Comparison of ENCODE assay signal across 2 cellular contexts in the genomic region with DNA sequence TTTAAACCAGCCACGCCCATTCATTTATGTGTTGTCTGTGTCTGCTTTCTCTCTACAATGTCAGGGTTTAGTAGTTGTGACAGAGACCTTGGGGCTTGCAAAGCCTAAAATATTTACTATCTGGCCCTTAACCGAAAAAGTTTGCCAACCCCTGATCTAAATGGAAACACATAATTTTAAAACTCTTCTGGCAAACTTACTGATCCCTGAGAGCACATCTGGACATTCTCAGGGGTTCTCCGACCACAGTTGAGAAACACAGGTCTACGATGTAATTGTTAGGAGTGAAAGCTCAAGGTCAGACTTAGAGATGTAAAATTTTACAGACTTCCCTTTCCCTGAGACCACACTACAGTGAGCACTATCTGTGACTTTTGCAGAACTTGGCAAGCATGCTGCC.
A peak's percentile ranks its signal among the peaks of the same experiment; 100 is the strongest.
TF ChIP-seq lines count a peak whose summit lies in the region.

No MANE protein-coding gene starts in this region.

TF ChIP-seq in GM23338, 12 proteins besides CTCF, POLR2A, EP300 and RAD21:
- TF ChIP-seq, protein P1, sequence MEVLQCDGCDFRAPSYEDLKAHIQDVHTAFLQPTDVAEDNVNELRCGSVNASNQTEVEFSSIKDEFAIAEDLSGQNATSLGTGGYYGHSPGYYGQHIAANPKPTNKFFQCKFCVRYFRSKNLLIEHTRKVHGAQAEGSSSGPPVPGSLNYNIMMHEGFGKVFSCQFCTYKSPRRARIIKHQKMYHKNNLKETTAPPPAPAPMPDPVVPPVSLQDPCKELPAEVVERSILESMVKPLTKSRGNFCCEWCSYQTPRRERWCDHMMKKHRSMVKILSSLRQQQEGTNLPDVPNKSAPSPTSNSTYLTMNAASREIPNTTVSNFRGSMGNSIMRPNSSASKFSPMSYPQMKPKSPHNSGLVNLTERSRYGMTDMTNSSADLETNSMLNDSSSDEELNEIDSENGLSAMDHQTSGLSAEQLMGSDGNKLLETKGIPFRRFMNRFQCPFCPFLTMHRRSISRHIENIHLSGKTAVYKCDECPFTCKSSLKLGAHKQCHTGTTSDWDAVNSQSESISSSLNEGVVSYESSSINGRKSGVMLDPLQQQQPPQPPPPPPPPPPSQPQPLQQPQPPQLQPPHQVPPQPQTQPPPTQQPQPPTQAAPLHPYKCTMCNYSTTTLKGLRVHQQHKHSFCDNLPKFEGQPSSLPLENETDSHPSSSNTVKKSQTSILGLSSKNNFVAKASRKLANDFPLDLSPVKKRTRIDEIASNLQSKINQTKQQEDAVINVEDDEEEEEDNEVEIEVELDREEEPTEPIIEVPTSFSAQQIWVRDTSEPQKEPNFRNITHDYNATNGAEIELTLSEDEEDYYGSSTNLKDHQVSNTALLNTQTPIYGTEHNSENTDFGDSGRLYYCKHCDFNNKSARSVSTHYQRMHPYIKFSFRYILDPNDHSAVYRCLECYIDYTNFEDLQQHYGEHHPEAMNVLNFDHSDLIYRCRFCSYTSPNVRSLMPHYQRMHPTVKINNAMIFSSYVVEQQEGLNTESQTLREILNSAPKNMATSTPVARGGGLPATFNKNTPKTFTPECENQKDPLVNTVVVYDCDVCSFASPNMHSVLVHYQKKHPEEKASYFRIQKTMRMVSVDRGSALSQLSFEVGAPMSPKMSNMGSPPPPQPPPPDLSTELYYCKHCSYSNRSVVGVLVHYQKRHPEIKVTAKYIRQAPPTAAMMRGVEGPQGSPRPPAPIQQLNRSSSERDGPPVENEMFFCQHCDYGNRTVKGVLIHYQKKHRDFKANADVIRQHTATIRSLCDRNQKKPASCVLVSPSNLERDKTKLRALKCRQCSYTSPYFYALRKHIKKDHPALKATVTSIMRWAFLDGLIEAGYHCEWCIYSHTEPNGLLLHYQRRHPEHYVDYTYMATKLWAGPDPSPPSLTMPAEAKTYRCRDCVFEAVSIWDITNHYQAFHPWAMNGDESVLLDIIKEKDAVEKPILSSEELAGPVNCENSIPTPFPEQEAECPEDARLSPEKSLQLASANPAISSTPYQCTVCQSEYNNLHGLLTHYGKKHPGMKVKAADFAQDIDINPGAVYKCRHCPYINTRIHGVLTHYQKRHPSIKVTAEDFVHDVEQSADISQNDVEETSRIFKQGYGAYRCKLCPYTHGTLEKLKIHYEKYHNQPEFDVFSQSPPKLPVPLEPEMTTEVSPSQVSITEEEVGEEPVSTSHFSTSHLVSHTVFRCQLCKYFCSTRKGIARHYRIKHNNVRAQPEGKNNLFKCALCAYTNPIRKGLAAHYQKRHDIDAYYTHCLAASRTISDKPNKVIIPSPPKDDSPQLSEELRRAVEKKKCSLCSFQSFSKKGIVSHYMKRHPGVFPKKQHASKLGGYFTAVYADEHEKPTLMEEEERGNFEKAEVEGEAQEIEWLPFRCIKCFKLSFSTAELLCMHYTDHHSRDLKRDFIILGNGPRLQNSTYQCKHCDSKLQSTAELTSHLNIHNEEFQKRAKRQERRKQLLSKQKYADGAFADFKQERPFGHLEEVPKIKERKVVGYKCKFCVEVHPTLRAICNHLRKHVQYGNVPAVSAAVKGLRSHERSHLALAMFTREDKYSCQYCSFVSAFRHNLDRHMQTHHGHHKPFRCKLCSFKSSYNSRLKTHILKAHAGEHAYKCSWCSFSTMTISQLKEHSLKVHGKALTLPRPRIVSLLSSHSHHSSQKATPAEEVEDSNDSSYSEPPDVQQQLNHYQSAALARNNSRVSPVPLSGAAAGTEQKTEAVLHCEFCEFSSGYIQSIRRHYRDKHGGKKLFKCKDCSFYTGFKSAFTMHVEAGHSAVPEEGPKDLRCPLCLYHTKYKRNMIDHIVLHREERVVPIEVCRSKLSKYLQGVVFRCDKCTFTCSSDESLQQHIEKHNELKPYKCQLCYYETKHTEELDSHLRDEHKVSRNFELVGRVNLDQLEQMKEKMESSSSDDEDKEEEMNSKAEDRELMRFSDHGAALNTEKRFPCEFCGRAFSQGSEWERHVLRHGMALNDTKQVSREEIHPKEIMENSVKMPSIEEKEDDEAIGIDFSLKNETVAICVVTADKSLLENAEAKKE (CRISPR knock-in tag; IDR thresholded peaks at IDR 0.05), result no peak
- TF ChIP-seq EZH2 (IDR thresholded peaks at IDR 0.05; ENCODE audit: low read depth, unreplicated experiment) (no peak), POLR2AphosphoS5 (IDR thresholded peaks at IDR 0.05; ENCODE audit: low read depth) (no peak), ZNF114 (CRISPR knock-in tag; IDR thresholded peaks at IDR 0.05) (no peak), CREB1 (CRISPR knock-in tag; IDR thresholded peaks at IDR 0.05; ENCODE audit: low read depth) (no peak), STAT1 (IDR thresholded peaks at IDR 0.05; ENCODE audit: unreplicated experiment) (no peak), JUNB (IDR thresholded peaks at IDR 0.05; ENCODE audit: unreplicated experiment) (no peak), REST (IDR thresholded peaks at IDR 0.05; ENCODE audit: unreplicated experiment) (no peak)

TF ChIP-seq in SK-N-SH, 30 proteins besides CTCF, POLR2A, EP300 and RAD21:
- TF ChIP-seq PBX3 (IDR thresholded peaks at IDR 0.05), result peak; percentile 58
- TF ChIP-seq TCF12 (IDR thresholded peaks at IDR 0.05), result peak; percentile 72
- TF ChIP-seq POLR2AphosphoS5 (IDR thresholded peaks at IDR 0.05; ENCODE audit: low read depth, low read length), result no peak
